8 cellular contexts compared by ENCODE assay signal in genomic region chr6:32439708-32440214, GRCh38. TPM values are rescaled to one million over a fixed set of nuclear protein-coding genes. Genes with fewer than 3 reads are reported as not detected.
DNase-seq lines count a peak whose midpoint lies in the region; ATAC-seq and TF ChIP-seq lines count a peak whose summit lies in the region.

Gene HLA-DRA, plus strand, starts transcription at chr6:32439887. Its CDS starts 64 bp downstream, at chr6:32439951.

- H3K4me1 ChIP-seq in fibroblast of lung (ENCODE audit: control insufficient read depth, extremely low read depth, insufficient read depth, low read length) = no peaks in the 10 kb centered on the region

- H3K9me3 ChIP-seq in fibroblast of lung (ENCODE audit: control insufficient read depth, insufficient read depth, low read depth, low read length) = no peaks in the 10 kb centered on the region

- no peaks in the 10 kb centered on the region for H4K20me1 ChIP-seq in fibroblast of lung (ENCODE audit: control insufficient read depth, extremely low read depth, insufficient read depth, low read length)

- DNase-seq in activated CD8-positive, alpha-beta memory T cell treated with anti-CD3 and anti-CD28 coated beads, Interleukin-2, amount 50 U/mL, for 4 hours = no peak
- DNase-seq in H7 (peak; percentile 79), LNCaP clone FGC (ENCODE audit: low read depth) (peak; percentile 19), fibroblast of lung (ENCODE audit: low read depth in 2 of 2) (peak; percentile 24 to 48), GF-D8 (lab: John Stamatoyannopoulos, UW) (no peak)
- peak; percentile 11 for DNase-seq in activated CD8-positive, alpha-beta T cell treated with anti-CD3 and anti-CD28 coated beads for 36 hours
- DNase-seq in naive thymus-derived CD8-positive, alpha-beta T cell = peak in 8 of 10 donors; percentile 2 to 86 (median 56)

- TF ChIP-seq CTCF in LNCaP clone FGC (IDR thresholded peaks at IDR 0.05; ENCODE audit: control insufficient read depth, extremely low read depth, insufficient read depth) (no peak), fibroblast of lung (conservative IDR thresholded peaks at IDR 0.05 in 1 of 2, IDR thresholded peaks at IDR 0.05 in 1 of 2; ENCODE audit: low read depth in 1 of 2, low read length in 2 of 2) (no peak)
- TF ChIP-seq CTCF in activated CD8-positive, alpha-beta T cell treated with anti-CD3 and anti-CD28 coated beads for 36 hours (IDR thresholded peaks at IDR 0.05) = no peak

- intact Hi-C loops in activated CD8-positive, alpha-beta T cell treated with anti-CD3 and anti-CD28 coated beads for 36 hours (cut with micrococcal nuclease) = no loop called here

- no peaks in the 10 kb centered on the region for H3K79me2 ChIP-seq in fibroblast of lung (ENCODE audit: control insufficient read depth, insufficient read depth, low read length)

- CTCF ChIA-PET in activated CD8-positive, alpha-beta memory T cell treated with anti-CD3 and anti-CD28 coated beads for 36 hours (lab: Charles Lee) = interaction anchor here (0.9 to 1.1 kb wide), 2 partner anchors 16 to 170 kb away, joined by 3 to 4 read pairs; no protein-coding TSS in a partner anchor
- CTCF ChIA-PET in activated CD8-positive, alpha-beta T cell treated with anti-CD3 and anti-CD28 coated beads for 36 hours (lab: Charles Lee) = interaction anchor here (0.7 to 1.2 kb wide), 3 partner anchors 26 to 261 kb away, joined by 3 to 5 read pairs (median 4); no protein-coding TSS in a partner anchor

- H3K27me3 Mint-ChIP-seq in activated CD8-positive, alpha-beta T cell treated with anti-CD3 and anti-CD28 coated beads for 36 hours = peaks cover 18% of the 10 kb centered on the region
- peaks cover 7 to 55% (median 29%) of the 10 kb centered on the region in 5 donors for H3K27me3 Mint-ChIP-seq in naive thymus-derived CD8-positive, alpha-beta T cell

- peak within 1 kb of the TSS; percentile 36 for H3K27ac Mint-ChIP-seq in activated CD8-positive, alpha-beta T cell treated with anti-CD3 and anti-CD28 coated beads for 36 hours
- H3K27ac Mint-ChIP-seq in naive thymus-derived CD8-positive, alpha-beta T cell = peak within 1 kb of the TSS in 4 of 10 donors; percentile 8 to 68 (median 38)

- peak; percentile 92 for ATAC-seq in activated CD8-positive, alpha-beta T cell treated with anti-CD3 and anti-CD28 coated beads for 36 hours
- ATAC-seq in naive thymus-derived CD8-positive, alpha-beta T cell = peak; percentile 79 to 80

- peak within 1 kb of the TSS; percentile 64 for H3K4me3 Mint-ChIP-seq in activated CD8-positive, alpha-beta T cell treated with anti-CD3 and anti-CD28 coated beads for 36 hours
- peak within 1 kb of the TSS; percentile 16 to 90 (median 52) for H3K4me3 Mint-ChIP-seq in naive thymus-derived CD8-positive, alpha-beta T cell

- no peak within 1 kb of the TSS for H3K4me3 ChIP-seq in H7 (ENCODE audit: insufficient read depth, low read depth, low read length)
- no peak within 1 kb of the TSS for H3K4me3 ChIP-seq in LNCaP clone FGC (ENCODE audit: low read depth, low read length)
- H3K4me3 ChIP-seq in fibroblast of lung (replicated peaks in 1 of 4; ENCODE audit: control extremely low read depth in 1 of 4, insufficient read depth in 1 of 4, low read depth in 3 of 4, low read length in 4 of 4) = no peak within 1 kb of the TSS

- no peak within 1 kb of the TSS for H3K27ac ChIP-seq in fibroblast of lung (ENCODE audit: insufficient read depth, low read length)

- no peak within 1 kb of the TSS for H3K9ac ChIP-seq in fibroblast of lung (ENCODE audit: insufficient read depth, low read length)

- H2AFZ ChIP-seq in fibroblast of lung (ENCODE audit: low read length) = no peak within 1 kb of the TSS

- no peaks in the 10 kb centered on the region for H3K36me3 Mint-ChIP-seq in activated CD8-positive, alpha-beta T cell treated with anti-CD3 and anti-CD28 coated beads for 36 hours (ENCODE audit: low read depth)
- H3K36me3 Mint-ChIP-seq in naive thymus-derived CD8-positive, alpha-beta T cell = no peaks in the 10 kb centered on the region

- H3K36me3 ChIP-seq in H7 (replicated peaks; ENCODE audit: control insufficient read depth, insufficient read depth, low read length) (no peaks in the 10 kb centered on the region), fibroblast of lung (ENCODE audit: control insufficient read depth, insufficient read depth, low read length) (no peaks in the 10 kb centered on the region)

- peaks cover 8% of the 10 kb centered on the region for H3K4me1 Mint-ChIP-seq in activated CD8-positive, alpha-beta T cell treated with anti-CD3 and anti-CD28 coated beads for 36 hours (ENCODE audit: low read depth)
- peaks cover 8 to 70% (median 12%) of the 10 kb centered on the region in 4 donors for H3K4me1 Mint-ChIP-seq in naive thymus-derived CD8-positive, alpha-beta T cell

- POLR2A ChIA-PET in activated CD8-positive, alpha-beta memory T cell treated with anti-CD3 and anti-CD28 coated beads for 36 hours (lab: Charles Lee) = no interaction called here
- POLR2A ChIA-PET in activated CD8-positive, alpha-beta T cell treated with anti-CD3 and anti-CD28 coated beads for 36 hours (lab: Charles Lee) = no interaction called here
- POLR2A ChIA-PET in naive thymus-derived CD8-positive, alpha-beta T cell (lab: Charles Lee) = no interaction called here

- H3K27me3 ChIP-seq in H7 (ENCODE audit: control insufficient read depth, insufficient read depth, low read length) (no peaks in the 10 kb centered on the region; the same call in 1 of the 2 replicates), fibroblast of lung (ENCODE audit: control insufficient read depth, insufficient read depth, low read length) (no peaks in the 10 kb centered on the region)

- no peaks in the 10 kb centered on the region for H3K9me3 Mint-ChIP-seq in activated CD8-positive, alpha-beta T cell treated with anti-CD3 and anti-CD28 coated beads for 36 hours
- no peaks in the 10 kb centered on the region for H3K9me3 Mint-ChIP-seq in naive thymus-derived CD8-positive, alpha-beta T cell

- H3K4me2 ChIP-seq in fibroblast of lung (ENCODE audit: extremely low read depth, insufficient read depth, low read length) = no peak within 1 kb of the TSS

RNA-seq across cellular contexts. Expression of gene HLA-DRA, which starts in this region (rescaled TPM):
- 10 to 100 TPM; 12.4 to 12.9 TPM for total RNA-seq in activated CD8-positive, alpha-beta memory T cell treated with anti-CD3 and anti-CD28 coated beads for 36 hours
- 0.33 TPM in 1 of 2 replicates, not detected in the other for total RNA-seq in H7 (2014; rRNA removed; shearing (Covaris generic))
- 1 to 10 TPM; 8.6 to 9.2 TPM for total RNA-seq in activated CD8-positive, alpha-beta T cell treated with anti-CD3 and anti-CD28 coated beads for 36 hours
- 0.17 and 1.0 TPM in 2 replicates for total RNA-seq in fibroblast of lung
- polyA plus RNA-seq in fibroblast of lung = 0.25 and 0.99 TPM in 2 replicates
- 0.20 and 0.30 TPM in 2 replicates for polyA plus RNA-seq in fibroblast of lung (2012)
- 4.4 TPM in 1 of 2 replicates, not detected in the other for polyA minus RNA-seq in fibroblast of lung (ENCODE audit: low replicate concordance)
- 10 to 100 TPM; 75.0 to 75.7 TPM for total RNA-seq in naive thymus-derived CD8-positive, alpha-beta T cell
- polyA plus RNA-seq in naive thymus-derived CD8-positive, alpha-beta T cell = 10 to 100 TPM in 2 of 3 donors, under 1 TPM in 1; 0.27 to 60.3 (median 13.2) TPM

Comparison
In these comparisons a context has a peak if more than half of its experiments do, and no peak if none do; other contexts are left out.
1. RNA of gene HLA-DRA (total RNA-seq): 75.0 to 75.7 TPM in naive thymus-derived CD8-positive, alpha-beta T cell; 12.4 to 12.9 TPM in activated CD8-positive, alpha-beta memory T cell treated with anti-CD3 and anti-CD28 coated beads for 36 hours, 8.6 to 9.2 TPM in activated CD8-positive, alpha-beta T cell treated with anti-CD3 and anti-CD28 coated beads for 36 hours, 0.17 to 1.0 TPM in fibroblast of lung and 0.33 TPM in H7; every median in the first group is over 4 times any median in the second.
2. Peak in DNase-seq in H7; RNA of the gene not detected or under 1 TPM.
3. DNase-seq: peak in LNCaP clone FGC (single experiment), activated CD8-positive, alpha-beta T cell treated with anti-CD3 and anti-CD28 coated beads for 36 hours (single experiment), fibroblast of lung (2 of 2) and naive thymus-derived CD8-positive, alpha-beta T cell (8 of 10); none in activated CD8-positive, alpha-beta memory T cell treated with anti-CD3 and anti-CD28 coated beads, Interleukin-2, amount 50 U/mL, for 4 hours (single experiment) and GF-D8 (single experiment).